ENCODE assay signal across 26 cellular contexts in genomic region chr1:204618148-204618760, GRCh38.
A peak's percentile ranks its signal among the peaks of the same experiment; 100 is the strongest.
DNase-seq lines count a peak whose midpoint lies in the region; FAIRE-seq and TF ChIP-seq lines count a peak whose summit lies in the region.
"Had no signal": no experiment of that assay in that cellular context is flagged by ENCODE, and none has a peak within 500 bp of the region (broad histone marks: within the 10 kb centered on the region; RNA-seq: fewer than 3 reads in every experiment).

No MANE protein-coding gene starts in this region.

- no peak for DNase-seq in astrocyte (ENCODE audit: low read depth)
- DNase-seq in endothelial cell (ENCODE audit: low spot score), result no peak
- DNase-seq in neuronal stem cell (ENCODE audit: low spot score), result no peak
- peak; percentile 61 for DNase-seq in spleen
- DNase-seq in kidney glomerular epithelial cell (lab: John Stamatoyannopoulos, UW), result no peak
- DNase-seq in uterus, result no peak
- DNase-seq in SK-N-SH, result no peak
- DNase-seq: 8988T; ACHN; AML-193; BE2C; CD4-positive, alpha-beta T cell; CD8-positive, alpha-beta memory T cell; DMS79; EL; GDM1; HFFc6 had no signal

- no peak for TF ChIP-seq CTCF in astrocyte (IDR thresholded peaks at IDR 0.05; ENCODE audit: insufficient read depth, low read depth, low read length)
- no peak for TF ChIP-seq CTCF in endothelial cell (IDR thresholded peaks at IDR 0.05; ENCODE audit: unreplicated experiment)
- TF ChIP-seq CTCF in spleen (IDR thresholded peaks at IDR 0.05 in 8 of 11, conservative IDR thresholded peaks at IDR 0.05 in 3 of 11), result no peak
- TF ChIP-seq CTCF in uterus (IDR thresholded peaks at IDR 0.05), result no peak
- no peak for TF ChIP-seq CTCF in SK-N-SH (IDR thresholded peaks at IDR 0.05)

- no peak overlapping the region for H3K4me3 ChIP-seq in astrocyte (ENCODE audit: insufficient read depth, low read depth, low read length)
- H3K4me3 ChIP-seq in neuronal stem cell (ENCODE audit: low read length in 2 of 2), result no peak overlapping the region
- H3K4me3 ChIP-seq in spleen, result no peak overlapping the region
- H3K4me3 ChIP-seq in uterus, result no peak overlapping the region
- no peak overlapping the region for H3K4me3 ChIP-seq in SK-N-SH (ENCODE audit: low read depth in 2 of 2, low read length in 1 of 2)
- H3K4me3 ChIP-seq: A549; BLaER1 treated with 17β-estradiol and CSF1 and Interleukin-3, amounts not matched to agents 10 nM and 100 nM; GM12878; GM23338; HAP-1 had no signal

- H3K4me1 Mint-ChIP-seq in astrocyte (ENCODE audit: low read depth, unreplicated experiment), result peaks cover 8% of the 10 kb centered on the region
- no peaks in the 10 kb centered on the region for H3K4me1 Mint-ChIP-seq in endothelial cell (ENCODE audit: unreplicated experiment)
- H3K4me1 Mint-ChIP-seq: CD14-positive monocyte; CD8-positive, alpha-beta memory T cell had no signal

- H3F3A ChIP-seq in SK-N-SH (replicated peaks; ENCODE audit: insufficient read depth), result no peaks in the 10 kb centered on the region

- peak overlapping the region; percentile 47 for H2AK5ac ChIP-seq in neuronal stem cell (ENCODE audit: low read depth, low read length)

- TF ChIP-seq POLR2A in spleen (IDR thresholded peaks at IDR 0.05), result no peak
- no peak for TF ChIP-seq POLR2A in uterus (IDR thresholded peaks at IDR 0.05)

- CTCF ChIA-PET in SK-N-SH (lab: Yijun Ruan, JAX), result interaction anchor here (1.1 to 3.2 kb wide), 5 partner anchors 22 to 188 kb away, joined by 3 to 13 read pairs (median 4); no protein-coding TSS in a partner anchor

- no peaks in the 10 kb centered on the region for H3K9me2 ChIP-seq in SK-N-SH

- H4K8ac ChIP-seq in neuronal stem cell (ENCODE audit: low read depth, low read length), result no peak overlapping the region

- no peak overlapping the region for H3K4ac ChIP-seq in neuronal stem cell (ENCODE audit: low read length)

- H2BK120ac ChIP-seq in neuronal stem cell (ENCODE audit: low read depth, low read length), result no peak overlapping the region

- WGBS in neuronal stem cell (ENCODE audit: extremely low coverage in 2 of 2, insufficient read length in 2 of 2, insufficient replicate concordance in 1 of 2), 2 donors, result no CpG with 5 or more reads among the region's 20 CpGs
- 91 to 98% (median 93%) methylated on average over 15 to 20 of the region's 20 CpGs for WGBS in spleen, 5 donors
- 84% methylated on average over 11 of the region's 20 CpGs for WGBS in SK-N-SH (ENCODE audit: low lambda C conversion rate)

- H4K20me1 ChIP-seq in astrocyte (ENCODE audit: insufficient read depth, low read length) (no peaks in the 10 kb centered on the region), SK-N-SH (ENCODE audit: insufficient read depth) (no peaks in the 10 kb centered on the region)

- H3K4me3 Mint-ChIP-seq in astrocyte (ENCODE audit: unreplicated experiment) (no peak overlapping the region), endothelial cell (ENCODE audit: unreplicated experiment) (peak overlapping the region; percentile 69)
- H3K4me3 Mint-ChIP-seq: CD14-positive monocyte; CD4-positive, alpha-beta T cell; CD8-positive, alpha-beta memory T cell; GM23338; HFFc6 had no signal

- H3K27ac Mint-ChIP-seq in astrocyte (ENCODE audit: unreplicated experiment), result peak overlapping the region; percentile 26
- H3K27ac Mint-ChIP-seq in endothelial cell (ENCODE audit: unreplicated experiment), result no peak overlapping the region
- H3K27ac Mint-ChIP-seq: CD4-positive, alpha-beta T cell; CD8-positive, alpha-beta memory T cell; GM23338; HFFc6 had no signal

- H3K27me3 Mint-ChIP-seq in astrocyte (ENCODE audit: low read depth, unreplicated experiment) (peaks cover 44% of the 10 kb centered on the region), endothelial cell (ENCODE audit: unreplicated experiment) (peaks cover 6% of the 10 kb centered on the region)
- H3K27me3 Mint-ChIP-seq: CD4-positive, alpha-beta T cell had no signal

- H3K23ac ChIP-seq in neuronal stem cell (ENCODE audit: low read depth, low read length, poor library complexity), result no peak overlapping the region

- H2BK15ac ChIP-seq in neuronal stem cell (ENCODE audit: low read length), result no peak overlapping the region

- H3K14ac ChIP-seq in neuronal stem cell (ENCODE audit: low read length), result no peak overlapping the region

- H3K27me3 ChIP-seq in astrocyte (ENCODE audit: insufficient read depth, low read length) (peaks cover 8% of the 10 kb centered on the region), neuronal stem cell (ENCODE audit: control insufficient read depth in 3 of 3, insufficient read depth in 3 of 3, low read depth in 1 of 3, low read length in 3 of 3) (peaks cover 0 to 18% (median 0%) of the 10 kb centered on the region in 3 experiments), spleen (replicated peaks in 1 of 7) (no peaks in the 10 kb centered on the region), uterus (no peaks in the 10 kb centered on the region), SK-N-SH (ENCODE audit: insufficient read depth) (peaks cover 27% of the 10 kb centered on the region; the same call in 1 of the 2 replicates)
- H3K27me3 ChIP-seq: BE2C; BLaER1 treated with 17β-estradiol and CSF1 and Interleukin-3, amounts not matched to agents 10 nM and 100 nM had no signal

- intact Hi-C loops in spleen (cut with DNase I; ENCODE audit: low total_unique reads), result no loop called here
- intact Hi-C loops in uterus (cut with DNase I; ENCODE audit: low total_unique reads), result no loop called here

- no peaks in the 10 kb centered on the region for H3K9me3 Mint-ChIP-seq in astrocyte (ENCODE audit: unreplicated experiment)
- no peaks in the 10 kb centered on the region for H3K9me3 Mint-ChIP-seq in endothelial cell (ENCODE audit: unreplicated experiment)
- H3K9me3 Mint-ChIP-seq: CD14-positive monocyte; CD4-positive, alpha-beta T cell; CD8-positive, alpha-beta memory T cell; GM23338; HFFc6 had no signal

- H2AFZ ChIP-seq in astrocyte (ENCODE audit: low read depth, low read length) (no peak overlapping the region), neuronal stem cell (ENCODE audit: low read length) (no peak overlapping the region), SK-N-SH (ENCODE audit: low read depth) (no peak overlapping the region)
- H2AFZ ChIP-seq: GM23338 had no signal

- POLR2A ChIA-PET in SK-N-SH (lab: Yijun Ruan, JAX), result no interaction called here

- no peaks in the 10 kb centered on the region for H3K36me3 ChIP-seq in astrocyte (ENCODE audit: insufficient read depth, low read length)
- no peaks in the 10 kb centered on the region for H3K36me3 ChIP-seq in neuronal stem cell (replicated peaks in 1 of 2; ENCODE audit: control insufficient read depth in 2 of 2, insufficient read depth in 2 of 2, low read length in 2 of 2)
- H3K36me3 ChIP-seq in spleen, result peaks cover 0 to 9% (median 0%) of the 10 kb centered on the region in 6 donors
- H3K36me3 ChIP-seq in uterus, result no peaks in the 10 kb centered on the region
- no peaks in the 10 kb centered on the region for H3K36me3 ChIP-seq in SK-N-SH (replicated peaks in 1 of 2; ENCODE audit: control insufficient read depth in 1 of 2, insufficient read depth in 2 of 2, low read length in 1 of 2)
- H3K36me3 ChIP-seq: BE2C, HAP-1 had no signal

- FAIRE-seq in astrocyte (lab: Jason Lieb, UNC), result no peak
- FAIRE-seq: A549, D721Med, GM12878, GM19239, H54 had no signal

- H3K9me3 ChIP-seq in astrocyte (ENCODE audit: insufficient read depth, low read depth, low read length) (no peaks in the 10 kb centered on the region), neuronal stem cell (replicated peaks in 1 of 2; ENCODE audit: control insufficient read depth in 2 of 2, insufficient read depth in 1 of 2, low read depth in 1 of 2, low read length in 2 of 2) (peaks cover 0 to 2% of the 10 kb centered on the region in 2 donors), spleen (no peaks in the 10 kb centered on the region), uterus (no peaks in the 10 kb centered on the region), SK-N-SH (no peaks in the 10 kb centered on the region)
- H3K9me3 ChIP-seq: A549; BE2C; BLaER1 treated with 17β-estradiol and CSF1 and Interleukin-3, amounts not matched to agents 10 nM and 100 nM; HAP-1 had no signal

- H3K4me1 ChIP-seq in astrocyte (ENCODE audit: insufficient read depth, low read length) (peaks cover under 1% of the 10 kb centered on the region), neuronal stem cell (ENCODE audit: control insufficient read depth in 2 of 2, insufficient read depth in 1 of 2, low read depth in 1 of 2, low read length in 2 of 2) (peaks cover 5 to 11% of the 10 kb centered on the region in 2 donors), spleen (peaks cover 0 to 11% (median 0%) of the 10 kb centered on the region in 6 donors), uterus (no peaks in the 10 kb centered on the region), SK-N-SH (ENCODE audit: control insufficient read depth in 1 of 2, insufficient read depth in 2 of 2, low read depth in 1 of 2, low read length in 1 of 2) (peaks cover 0 to 4% of the 10 kb centered on the region in 2 experiments; a peak in 1 of 4 replicates)
- H3K4me1 ChIP-seq: HAP-1 had no signal

- H2BK5ac ChIP-seq in neuronal stem cell (ENCODE audit: low read length), result peak overlapping the region; percentile 4

- TF ChIP-seq RAD21 in SK-N-SH (IDR thresholded peaks at IDR 0.05; ENCODE audit: low read length), result no peak

- no peak overlapping the region for H4K91ac ChIP-seq in neuronal stem cell (ENCODE audit: low read depth, low read length, poor library complexity)

- no peaks in the 10 kb centered on the region for H3K79me1 ChIP-seq in neuronal stem cell (ENCODE audit: low read depth, low read length)

- peak overlapping the region; percentile 14 for H2BK12ac ChIP-seq in neuronal stem cell (ENCODE audit: low read length)

- no peaks in the 10 kb centered on the region for H3K79me2 ChIP-seq in astrocyte (ENCODE audit: insufficient read depth, low read length)
- no peaks in the 10 kb centered on the region for H3K79me2 ChIP-seq in SK-N-SH (ENCODE audit: insufficient read depth)

- no peak overlapping the region for H3K4me2 ChIP-seq in astrocyte (ENCODE audit: low read length)
- no peak overlapping the region for H3K4me2 ChIP-seq in neuronal stem cell (ENCODE audit: insufficient read depth, low read length, poor library complexity, severe bottlenecking)
- H3K4me2 ChIP-seq in SK-N-SH, result no peak overlapping the region
- H3K4me2 ChIP-seq: A549; BLaER1 treated with 17β-estradiol and CSF1 and Interleukin-3, amounts not matched to agents 10 nM and 100 nM; GM23338 had no signal

- H3K9ac ChIP-seq in astrocyte (ENCODE audit: low read length) (no peak overlapping the region), neuronal stem cell (ENCODE audit: low read depth, low read length, poor library complexity) (no peak overlapping the region), SK-N-SH (no peak overlapping the region)
- H3K9ac ChIP-seq: BLaER1 treated with 17β-estradiol and CSF1 and Interleukin-3, amounts not matched to agents 10 nM and 100 nM had no signal

- H3K36me3 Mint-ChIP-seq in astrocyte (ENCODE audit: low read depth, unreplicated experiment), result peaks cover 9% of the 10 kb centered on the region
- peaks cover 21% of the 10 kb centered on the region for H3K36me3 Mint-ChIP-seq in endothelial cell (ENCODE audit: low read depth, unreplicated experiment)
- H3K36me3 Mint-ChIP-seq: CD14-positive monocyte had no signal

- TF ChIP-seq EP300 in SK-N-SH (IDR thresholded peaks at IDR 0.05; ENCODE audit: borderline replicate concordance in 1 of 2, low read depth in 1 of 2, low read length in 1 of 2), result no peak

- H3K27ac ChIP-seq in astrocyte (ENCODE audit: low read depth, low read length), result no peak overlapping the region
- H3K27ac ChIP-seq in neuronal stem cell (replicated peaks; ENCODE audit: low read length), result no peak overlapping the region
- no peak overlapping the region for H3K27ac ChIP-seq in spleen
- no peak overlapping the region for H3K27ac ChIP-seq in uterus
- H3K27ac ChIP-seq in SK-N-SH (ENCODE audit: low read depth in 2 of 2, low read length in 1 of 2), result no peak overlapping the region
- H3K27ac ChIP-seq: A549; BLaER1 treated with 17β-estradiol and CSF1 and Interleukin-3, amounts not matched to agents 10 nM and 100 nM had no signal

- peak overlapping the region; percentile 55 for H3K18ac ChIP-seq in neuronal stem cell (ENCODE audit: low read length)
